ENCODE assay signal across 14 cellular contexts in genomic region chr1:184854456-184855180, GRCh38.
DNase-seq lines count a peak whose midpoint lies in the region; ATAC-seq and TF ChIP-seq lines count a peak whose summit lies in the region.
"Had no signal": no experiment of that assay in that cellular context is flagged by ENCODE, and none has a peak within 500 bp of the region (broad histone marks: within the 10 kb centered on the region; RNA-seq: fewer than 3 reads in every experiment).

No MANE protein-coding gene starts in this region.

- no peak for TF ChIP-seq CTCF in left ventricle myocardium inferior (IDR thresholded peaks at IDR 0.05; ENCODE audit: borderline replicate concordance)

- no peaks in the 10 kb centered on the region for H3K27me3 ChIP-seq in BLaER1
- no peaks in the 10 kb centered on the region for H3K27me3 ChIP-seq in left ventricle myocardium inferior (ENCODE audit: low read depth)

- peak overlapping the region; percentile 1; the same call in 1 of the 2 replicates for H3K4me2 ChIP-seq in BLaER1

- H3K27ac ChIP-seq in BLaER1 (no peak overlapping the region), left ventricle myocardium inferior (replicated peaks) (peak overlapping the region; percentile 51)

- intact Hi-C loops in left ventricle myocardium inferior (cut with micrococcal nuclease) = no loop called here
- intact Hi-C loops in activated CD4-positive, alpha-beta T cell treated with anti-CD3 and anti-CD28 coated beads, Interleukin-2, amount 10 ng/mL, durations not matched to agents 24 days and 14 days (cut with micrococcal nuclease) = no loop called here

- H3K27me3 Mint-ChIP-seq in activated CD4-positive, alpha-beta T cell treated with anti-CD3 and anti-CD28 coated beads, Interleukin-2, amount 10 ng/mL, durations not matched to agents 24 days and 14 days = peaks cover 1% of the 10 kb centered on the region
- H3K27me3 Mint-ChIP-seq: CD4-positive, CD25-positive, alpha-beta regulatory T cell had no signal

- H3K4me3 Mint-ChIP-seq in activated CD4-positive, alpha-beta T cell treated with anti-CD3 and anti-CD28 coated beads, Interleukin-2, amount 10 ng/mL, durations not matched to agents 24 days and 14 days = no peak overlapping the region
- H3K4me3 Mint-ChIP-seq: CD4-positive, CD25-positive, alpha-beta regulatory T cell had no signal

- H3K9me3 Mint-ChIP-seq in activated CD4-positive, alpha-beta T cell treated with anti-CD3 and anti-CD28 coated beads, Interleukin-2, amount 10 ng/mL, durations not matched to agents 24 days and 14 days = no peaks in the 10 kb centered on the region

- H3K36me3 ChIP-seq in BLaER1 = no peaks in the 10 kb centered on the region
- H3K36me3 ChIP-seq in left ventricle myocardium inferior = peaks cover 3% of the 10 kb centered on the region

- H3K27ac Mint-ChIP-seq in activated CD4-positive, alpha-beta T cell treated with anti-CD3 and anti-CD28 coated beads, Interleukin-2, amount 10 ng/mL, durations not matched to agents 24 days and 14 days = no peak overlapping the region
- H3K27ac Mint-ChIP-seq: CD4-positive, CD25-positive, alpha-beta regulatory T cell had no signal

- H3K4me1 Mint-ChIP-seq in activated CD4-positive, alpha-beta T cell treated with anti-CD3 and anti-CD28 coated beads, Interleukin-2, amount 10 ng/mL, durations not matched to agents 24 days and 14 days = peaks cover 2% of the 10 kb centered on the region

- H3K4me3 ChIP-seq in BLaER1 (no peak overlapping the region), left ventricle myocardium inferior (no peak overlapping the region)

- no peaks in the 10 kb centered on the region for H3K9me3 ChIP-seq in BLaER1
- no peaks in the 10 kb centered on the region for H3K9me3 ChIP-seq in left ventricle myocardium inferior (replicated peaks)

- no peak overlapping the region for H3K9ac ChIP-seq in BLaER1

- DNase-seq in KG1 (lab: John Stamatoyannopoulos, UW) (peak; percentile 20), SKM-1 treated with dmso at 0.1 percent for 144 hours (lab: John Stamatoyannopoulos, UW; ENCODE audit: unreplicated experiment) (peak; percentile 81), left ventricle myocardium inferior (no peak), mucosa of gallbladder (ENCODE audit: low spot score) (no peak), 8988T (no peak)
- no peak for DNase-seq in activated CD4-positive, alpha-beta T cell treated with anti-CD3 and anti-CD28 coated beads, Interleukin-2, amount 10 ng/mL, durations not matched to agents 24 days and 14 days
- DNase-seq: activated effector memory CD4-positive, alpha-beta T cell treated with Interleukin-2 at 50 U/mL for 16 hours; CD4-positive, CD25-positive, alpha-beta regulatory T cell; effector CD4-positive, alpha-beta T cell; islet precursor cell; OCI-M1; posterior cingulate gyrus had no signal

- ATAC-seq in HG03039 (IDR thresholded peaks at IDR 0.05; ENCODE audit: unreplicated experiment) = no peak

- no peaks in the 10 kb centered on the region for H4K20me1 ChIP-seq in BLaER1

- peaks cover 10% of the 10 kb centered on the region for H3K4me1 ChIP-seq in BLaER1
- H3K4me1 ChIP-seq in left ventricle myocardium inferior = peaks cover 41% of the 10 kb centered on the region

- H3K36me3 Mint-ChIP-seq in activated CD4-positive, alpha-beta T cell treated with anti-CD3 and anti-CD28 coated beads, Interleukin-2, amount 10 ng/mL, durations not matched to agents 24 days and 14 days (ENCODE audit: low read depth) = peaks cover 11% of the 10 kb centered on the region

Comparison
In these comparisons a context has a peak if more than half of its experiments do, and no peak if none do; other contexts are left out.
1. DNase-seq: peak in KG1 (single experiment) and SKM-1 treated with dmso at 0.1 percent for 144 hours (single experiment); none in left ventricle myocardium inferior (single experiment), activated CD4-positive, alpha-beta T cell treated with anti-CD3 and anti-CD28 coated beads, Interleukin-2, amount 10 ng/mL, durations not matched to agents 24 days and 14 days (single experiment), mucosa of gallbladder (single experiment) and 8988T (single experiment).